ENCODE assay signal across 9 cellular contexts in genomic region chr11:125423247-125423849, GRCh38.
DNase-seq lines count a peak whose midpoint lies in the region; FAIRE-seq and TF ChIP-seq lines count a peak whose summit lies in the region.
"Had no signal": no experiment of that assay in that cellular context is flagged by ENCODE, and none has a peak within 500 bp of the region (broad histone marks: within the 10 kb centered on the region; RNA-seq: fewer than 3 reads in every experiment).

No MANE protein-coding gene starts in this region.

- H3K4me3 ChIP-seq in SU-DHL-6 (ENCODE audit: insufficient read depth, low read length, poor library complexity, severe bottlenecking) (no peak overlapping the region), kidney (ENCODE audit: low read length in 2 of 2) (no peak overlapping the region)
- H3K4me3 ChIP-seq: SJSA1 had no signal

- CTCF ChIA-PET in Calu3 (lab: Charles Lee), result interaction anchor here (0.8 kb wide), 1 partner anchor 10 kb away, joined by 3 read pairs; no protein-coding TSS in a partner anchor

- no peaks in the 10 kb centered on the region for H3F3A ChIP-seq in SU-DHL-6 (ENCODE audit: insufficient read depth)

- H3K79me2 ChIP-seq in SU-DHL-6 (ENCODE audit: insufficient read depth, low read length), result no peaks in the 10 kb centered on the region

- no peak overlapping the region for H3K27ac Mint-ChIP-seq in Calu3 (ENCODE audit: unreplicated experiment)
- H3K27ac Mint-ChIP-seq: activated naive CD4-positive, alpha-beta T cell treated with anti-CD3 and anti-CD28 coated beads, Interleukin-2, amount 50 U/mL, for 24 hours had no signal

- H3K27me3 Mint-ChIP-seq in Calu3 (ENCODE audit: unreplicated experiment), result peaks cover 81% of the 10 kb centered on the region

- no peaks in the 10 kb centered on the region for H3K36me3 Mint-ChIP-seq in Calu3 (ENCODE audit: insufficient read depth, unreplicated experiment)
- H3K36me3 Mint-ChIP-seq: activated naive CD4-positive, alpha-beta T cell treated with anti-CD3 and anti-CD28 coated beads, Interleukin-2, amount 50 U/mL, for 24 hours had no signal

- TF ChIP-seq CTCF in Calu3 (IDR thresholded peaks at IDR 0.05; ENCODE audit: unreplicated experiment) (peak; percentile 30), SU-DHL-6 (IDR thresholded peaks at IDR 0.05; ENCODE audit: insufficient read depth, low read length, poor library complexity, severe bottlenecking) (peak; percentile 47), kidney (IDR thresholded peaks at IDR 0.05; ENCODE audit: borderline replicate concordance, extremely low read depth, insufficient read depth) (no peak)

- no peak overlapping the region for H3K4me2 ChIP-seq in SU-DHL-6 (ENCODE audit: low read depth, low read length, poor library complexity, severe bottlenecking)

- FAIRE-seq in kidney (lab: Jason Lieb, UNC) (no peak), HTR-8/SVneo (lab: Jason Lieb, UNC) (no peak)

- no peaks in the 10 kb centered on the region for H3K36me3 ChIP-seq in SU-DHL-6 (ENCODE audit: low read length)
- H3K36me3 ChIP-seq in kidney (ENCODE audit: control insufficient read depth in 1 of 2, insufficient read depth in 2 of 2, low read length in 2 of 2), result no peaks in the 10 kb centered on the region
- H3K36me3 ChIP-seq: SJSA1 had no signal

- H3K27ac ChIP-seq in SU-DHL-6 (ENCODE audit: low read depth, low read length) (no peak overlapping the region), kidney (ENCODE audit: low read depth in 2 of 2, low read length in 2 of 2) (no peak overlapping the region)
- H3K27ac ChIP-seq: SJSA1 had no signal

- H3K9me3 ChIP-seq in SU-DHL-6 (ENCODE audit: insufficient read depth, low read length) (no peaks in the 10 kb centered on the region), kidney (ENCODE audit: control insufficient read depth in 1 of 2, low read length in 2 of 2) (no peaks in the 10 kb centered on the region)
- H3K9me3 ChIP-seq: SJSA1 had no signal

- no peaks in the 10 kb centered on the region for H3K9me2 ChIP-seq in SU-DHL-6 (replicated peaks; ENCODE audit: insufficient read depth, low read length)

- H3K27me3 ChIP-seq in SU-DHL-6 (ENCODE audit: low read length), result no peaks in the 10 kb centered on the region
- H3K27me3 ChIP-seq: SJSA1 had no signal

- H3K4me1 ChIP-seq in kidney (ENCODE audit: control insufficient read depth in 1 of 2, insufficient read depth in 1 of 2, low read depth in 1 of 2, low read length in 2 of 2), result no peaks in the 10 kb centered on the region
- H3K4me1 ChIP-seq: SJSA1 had no signal

- intact Hi-C loops in Calu3 (cut with micrococcal nuclease; ENCODE audit: unreplicated experiment) (no loop called here), kidney (cut with DNase I) (no loop called here)

- H3K4me1 Mint-ChIP-seq in Calu3 (ENCODE audit: low read depth, unreplicated experiment), result no peaks in the 10 kb centered on the region
- H3K4me1 Mint-ChIP-seq: activated naive CD4-positive, alpha-beta T cell treated with anti-CD3 and anti-CD28 coated beads, Interleukin-2, amount 50 U/mL, for 24 hours had no signal

- DNase-seq in Calu3 (peak; percentile 44), GM19238 (ENCODE audit: insufficient read length, low spot score) (peak; percentile 28), kidney (peak; percentile 3), HTR-8/SVneo (ENCODE audit: insufficient read length, low spot score) (no peak), HuH-7.5 (ENCODE audit: low spot score) (no peak), NCI-H1930 (lab: John Stamatoyannopoulos, UW) (no peak)

- no peaks in the 10 kb centered on the region for H3K9me3 Mint-ChIP-seq in Calu3 (ENCODE audit: low read depth, unreplicated experiment)
- H3K9me3 Mint-ChIP-seq: activated naive CD4-positive, alpha-beta T cell treated with anti-CD3 and anti-CD28 coated beads, Interleukin-2, amount 50 U/mL, for 24 hours had no signal

- no peak overlapping the region for H2AFZ ChIP-seq in SU-DHL-6 (ENCODE audit: low read depth, low read length, severe bottlenecking)

- no peaks in the 10 kb centered on the region for H4K20me1 ChIP-seq in SU-DHL-6 (ENCODE audit: low read depth, low read length)

- no TSS peak for BruUV-seq in Calu3 (replicated peaks; lab: Mats Ljungman, UMichigan)

- H3K9ac ChIP-seq in SU-DHL-6 (ENCODE audit: low read length) (no peak overlapping the region), kidney (ENCODE audit: low read length in 2 of 2) (no peak overlapping the region)

- no peak overlapping the region for H3K4me3 Mint-ChIP-seq in Calu3 (ENCODE audit: low read depth, unreplicated experiment)
- H3K4me3 Mint-ChIP-seq: activated naive CD4-positive, alpha-beta T cell treated with anti-CD3 and anti-CD28 coated beads, Interleukin-2, amount 50 U/mL, for 24 hours had no signal

Comparison
In these comparisons a context has a peak if more than half of its experiments do, and no peak if none do; other contexts are left out.
1. DNase-seq: peak in Calu3 (single experiment), GM19238 (single experiment) and kidney (single experiment); none in HTR-8/SVneo (single experiment), HuH-7.5 (single experiment) and NCI-H1930 (0 of 2).